Comparison of ENCODE assay signal across 19 cellular contexts in the genomic region with DNA sequence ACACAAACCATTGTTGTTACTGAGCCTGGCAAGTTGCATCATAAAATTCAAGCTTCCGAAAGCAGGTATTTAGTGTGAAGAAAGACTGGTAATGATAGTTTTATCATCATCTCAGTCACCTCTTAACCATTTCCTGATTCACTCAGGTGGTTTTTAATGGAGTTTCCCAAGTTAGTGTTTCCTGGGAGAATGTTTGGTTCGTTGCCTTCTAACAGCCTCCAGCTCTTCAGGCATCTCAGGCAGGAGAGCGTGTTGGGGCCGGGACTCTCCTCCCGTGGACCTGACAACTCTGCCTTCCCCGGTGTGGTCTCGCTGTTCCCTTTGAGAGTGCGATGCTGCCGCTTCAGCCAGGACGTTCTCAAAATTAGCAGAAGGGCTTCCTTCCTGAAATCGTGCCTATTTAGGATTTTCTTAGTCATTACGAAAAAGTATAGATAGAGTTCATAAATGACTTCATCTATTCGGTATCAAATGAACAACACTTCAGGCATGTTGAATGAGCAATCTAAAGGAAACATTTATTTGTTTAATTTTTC.
DNase-seq lines count a peak whose midpoint lies in the region; ATAC-seq and TF ChIP-seq lines count a peak whose summit lies in the region.
"Had no signal": no experiment of that assay in that cellular context is flagged by ENCODE, and none has a peak within 500 bp of the region (broad histone marks: within the 10 kb centered on the region; RNA-seq: fewer than 3 reads in every experiment).

No MANE protein-coding gene starts in this region.

- peaks cover 6% of the 10 kb centered on the region for H3K79me2 ChIP-seq in PC-3 (ENCODE audit: low read length)

- peaks cover 7% of the 10 kb centered on the region for H3F3A ChIP-seq in PC-3 (ENCODE audit: low read length, unreplicated experiment)

- no peaks in the 10 kb centered on the region for H4K20me1 ChIP-seq in PC-3 (ENCODE audit: low read length)

- H3K9me2 ChIP-seq in PC-3 (replicated peaks; ENCODE audit: low read length), result no peaks in the 10 kb centered on the region
- H3K9me2 ChIP-seq: SK-N-SH had no signal

- ATAC-seq in PC-3, result peak; percentile 65
- no peak for ATAC-seq in GM21619 (IDR thresholded peaks at IDR 0.05; ENCODE audit: unreplicated experiment)
- no peak for ATAC-seq in GM18520 (IDR thresholded peaks at IDR 0.05; ENCODE audit: unreplicated experiment)
- ATAC-seq: activated T-cell treated with anti-CD3 and anti-CD28 coated beads, Interleukin-2, amount 50 U/mL, for 4 hours; gastroesophageal sphincter; natural killer cell treated with Interleukin-12 subunit alpha and Interleukin-12 subunit beta and Interleukin-15 and Interleukin-18, amount 100 ng/mL, for 72 hours; stimulated activated naive CD8-positive, alpha-beta T cell treated with anti-CD3 and anti-CD28 coated beads, Interleukin-15, amount 100 ng/mL, for 72 hours had no signal

- peak overlapping the region; percentile 69 for H3K9ac ChIP-seq in PC-3 (ENCODE audit: low read length)
- H3K9ac ChIP-seq: SK-N-SH had no signal

- no peaks in the 10 kb centered on the region for H3K9me3 ChIP-seq in PC-3 (ENCODE audit: low read length)
- H3K9me3 ChIP-seq: gastroesophageal sphincter, prostate gland, SK-N-SH had no signal

- peak overlapping the region; percentile 77 for H2AFZ ChIP-seq in PC-3 (ENCODE audit: low read length)

- POLR2A ChIA-PET in PC-3 (lab: Charles Lee; ENCODE audit: unreplicated experiment), result interaction anchor here (0.7 to 0.8 kb wide), 2 partner anchors 15 to 129 kb away, joined by 3 read pairs; no protein-coding TSS in a partner anchor

- no peaks in the 10 kb centered on the region for H3K36me3 ChIP-seq in PC-3 (ENCODE audit: low read depth, low read length)
- H3K36me3 ChIP-seq: gastroesophageal sphincter, prostate gland had no signal

- DNase-seq in EL (peak; percentile 64), PC-3 (peak; percentile 82), kidney glomerular epithelial cell (lab: John Stamatoyannopoulos, UW) (peak; percentile 86), T-helper 1 cell (no peak), DMS79 (lab: John Stamatoyannopoulos, UW) (no peak)
- DNase-seq: activated CD4-positive, alpha-beta T cell treated with anti-CD3 and anti-CD28 coated beads, Interleukin-2, amount 50 U/mL, for 4 hours; activated naive CD8-positive, alpha-beta T cell treated with anti-CD3 and anti-CD28 coated beads for 36 hours; activated T-cell treated with anti-CD3 and anti-CD28 coated beads, Interleukin-2, amount 50 U/mL, for 4 hours; endodermal cell; GF-D8; NCI-H1694 treated with DMSO at 0.1 percent for 48 hours; SK-N-SH; stimulated activated naive CD8-positive, alpha-beta T cell treated with anti-CD3 and anti-CD28 coated beads, Interleukin-15, amount 100 ng/mL, for 72 hours had no signal

- intact Hi-C loops in PC-3 (cut with micrococcal nuclease), result loop anchor here (1.0 kb wide), 4 partner anchors 15 to 128 kb away; no protein-coding TSS in a partner anchor

- CTCF ChIA-PET in PC-3 (lab: Charles Lee), result no interaction called here

- H3K4me2 ChIP-seq in PC-3 (ENCODE audit: low read length), result peak overlapping the region; percentile 82
- H3K4me2 ChIP-seq: SK-N-SH had no signal

- no TSS peak for BruUV-seq in PC-3 (replicated peaks; lab: Mats Ljungman, UMichigan)

- H3K27ac ChIP-seq in PC-3 (ENCODE audit: low read length) (peak overlapping the region; percentile 98), cingulate gyrus (ENCODE audit: low read depth, low read length) (peak overlapping the region; percentile 67)
- H3K27ac ChIP-seq: gastroesophageal sphincter, prostate gland had no signal

- TF ChIP-seq CTCF in PC-3 (conservative IDR thresholded peaks at IDR 0.05; ENCODE audit: low read depth, low read length), result no peak

- peak overlapping the region; percentile 52 for H3K4me3 ChIP-seq in PC-3 (ENCODE audit: low read length)
- H3K4me3 ChIP-seq: gastroesophageal sphincter, prostate gland had no signal

- H3K27me3 ChIP-seq in PC-3 (ENCODE audit: low read length), result no peaks in the 10 kb centered on the region
- H3K27me3 ChIP-seq: gastroesophageal sphincter had no signal

- peaks cover 50% of the 10 kb centered on the region for H3K4me1 ChIP-seq in PC-3 (ENCODE audit: insufficient read depth, low read length)
- H3K4me1 ChIP-seq: gastroesophageal sphincter, prostate gland had no signal

Comparison
In these comparisons a context has a peak if more than half of its experiments do, and no peak if none do; other contexts are left out.
1. DNase-seq: peak in EL (single experiment), PC-3 (single experiment) and kidney glomerular epithelial cell (single experiment); none in T-helper 1 cell (0 of 5) and DMS79 (single experiment).